Comparison of ENCODE assay signal across 17 cellular contexts in genomic region chrX:44306336-44306735, GRCh38. TPM values are rescaled to one million over a fixed set of nuclear protein-coding genes. Genes with fewer than 3 reads are reported as not detected.
A peak's percentile ranks its signal among the peaks of the same experiment; 100 is the strongest.
DNase-seq lines count a peak whose midpoint lies in the region; ATAC-seq and TF ChIP-seq lines count a peak whose summit lies in the region.
"Had no signal": no experiment of that assay in that cellular context is flagged by ENCODE, and none has a peak within 500 bp of the region (broad histone marks: within the 10 kb centered on the region; RNA-seq: fewer than 3 reads in every experiment).

No MANE protein-coding gene starts in this region.

- DNase-seq in HFF-Myc (ENCODE audit: extremely low read depth, low read depth), result peak; percentile 3
- peak; percentile 24 for DNase-seq in NCI-H2227 (lab: John Stamatoyannopoulos, UW; ENCODE audit: unreplicated experiment)
- peak; percentile 0 to 8 for DNase-seq in cardiac fibroblast (ENCODE audit: low read depth in 2 of 2)
- DNase-seq in skeletal muscle cell (ENCODE audit: low read depth), result peak; percentile 39
- no peak for DNase-seq in Right ventricle myocardium inferior (ENCODE audit: missing footprints)
- no peak for DNase-seq in hippocampal formation (lab: John Stamatoyannopoulos, UW)
- DNase-seq: activated T-cell treated with anti-CD3 and anti-CD28 coated beads for 4 hours; CD8-positive, alpha-beta T cell; GM23248; posterior cingulate gyrus; stimulated activated naive CD4-positive, alpha-beta T cell treated with Interleukin-2 at 50 U/mL for 16 hours had no signal

- intact Hi-C loops in Right ventricle myocardium inferior (cut with DNase I), result no loop called here

- ATAC-seq in Right ventricle myocardium inferior (no peak), GM21576 (IDR thresholded peaks at IDR 0.05; ENCODE audit: unreplicated experiment) (no peak), HG02798 (IDR thresholded peaks at IDR 0.05; ENCODE audit: poor library complexity, unreplicated experiment) (no peak)
- ATAC-seq: CD8-positive, alpha-beta T cell had no signal

- no peak overlapping the region for H3K4me3 ChIP-seq in HFF-Myc (replicated peaks; ENCODE audit: low read depth, low read length)
- no peak overlapping the region for H3K4me3 ChIP-seq in cardiac fibroblast (replicated peaks in 1 of 2; ENCODE audit: low read depth in 2 of 2, low read length in 2 of 2)
- no peak overlapping the region for H3K4me3 ChIP-seq in skeletal muscle cell (ENCODE audit: low read depth, low read length)
- H3K4me3 ChIP-seq: ascending aorta, GM23248 had no signal

- no peak for TF ChIP-seq CTCF in HFF-Myc (IDR thresholded peaks at IDR 0.05; ENCODE audit: low read depth, low read length, missing control alignments)
- TF ChIP-seq CTCF in cardiac fibroblast (IDR thresholded peaks at IDR 0.05; ENCODE audit: low read depth, low read length), result no peak

RNA-seq across cellular contexts. Expression of gene EFHC2, which starts 37.1 kb away (rescaled TPM):
- 17.5 TPM for total RNA-seq in Right ventricle myocardium inferior
- total RNA-seq: ascending aorta, endothelial cell of umbilical vein, GM23248, NCI-H460, SK-MEL-5 had no signal

Comparison
In these comparisons a context has a peak if more than half of its experiments do, and no peak if none do; other contexts are left out.
1. DNase-seq: peak in HFF-Myc (single experiment), NCI-H2227 (single experiment), cardiac fibroblast (2 of 2) and skeletal muscle cell (single experiment); none in Right ventricle myocardium inferior (single experiment) and hippocampal formation (0 of 2).